In the genomic region with DNA sequence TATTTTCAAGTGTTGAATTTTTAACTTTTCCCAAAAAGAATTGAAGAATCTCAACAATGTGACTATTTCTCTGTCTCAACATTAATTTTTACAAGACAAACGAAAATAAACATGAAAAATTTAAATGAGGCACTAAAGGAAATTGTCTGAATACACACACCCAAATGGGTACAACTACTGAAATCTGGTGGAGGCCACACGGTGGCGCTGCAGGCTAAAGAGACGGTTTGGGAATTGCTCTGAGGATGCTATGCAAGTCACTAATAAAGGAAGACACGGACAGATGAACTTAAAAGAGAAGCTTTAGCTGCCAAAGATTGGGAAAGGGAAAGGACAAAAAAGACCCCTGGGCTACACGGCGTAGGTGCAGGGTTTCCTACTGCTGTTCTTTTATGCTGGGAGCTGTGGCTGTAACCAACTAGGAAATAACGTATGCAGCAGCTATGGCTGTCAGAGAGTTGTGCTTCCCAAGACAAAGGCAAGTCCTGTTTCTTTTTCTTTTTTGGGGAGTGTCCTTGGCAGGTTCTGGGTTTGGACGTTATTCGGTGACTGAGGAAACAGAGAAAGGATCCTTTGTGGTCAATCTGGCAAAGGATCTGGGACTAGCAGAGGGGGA, we compare ENCODE assay signal across 8 cellular contexts. TPM values are rescaled to one million over a fixed set of nuclear protein-coding genes. Genes with fewer than 3 reads are reported as not detected.
DNase-seq lines count a peak whose midpoint lies in the region; ATAC-seq lines count a peak whose summit lies in the region.

Gene PCDHB10, plus strand, starts transcription at position 244 of the 616 bp plus-strand sequence. Its CDS starts 200 bp downstream, at position 444.

- no peak within 1 kb of the TSS for H3K9ac ChIP-seq in mesenchymal stem cell (ENCODE audit: low read length)

- no peak within 1 kb of the TSS for H2BK5ac ChIP-seq in mesenchymal stem cell (ENCODE audit: low read depth, low read length, poor library complexity, severe bottlenecking)

- peak within 1 kb of the TSS; percentile 11 for H2AFZ ChIP-seq in mesenchymal stem cell (ENCODE audit: low read depth, low read length)

- H3K4me1 ChIP-seq in mesenchymal stem cell (ENCODE audit: control insufficient read depth, insufficient read depth, low read depth, low read length): no peaks in the 10 kb centered on the region

- no peak within 1 kb of the TSS for H3K4ac ChIP-seq in mesenchymal stem cell (ENCODE audit: low read depth in 1 of 2, low read length in 2 of 2)

- no peak within 1 kb of the TSS for H2AK5ac ChIP-seq in mesenchymal stem cell (ENCODE audit: low read length, severe bottlenecking)

- H3K79me1 ChIP-seq in mesenchymal stem cell (replicated peaks; ENCODE audit: low read length, poor library complexity, severe bottlenecking): no peaks in the 10 kb centered on the region

- no peak within 1 kb of the TSS for H3K18ac ChIP-seq in mesenchymal stem cell (ENCODE audit: low read depth in 1 of 2, low read length in 2 of 2)

- no peak within 1 kb of the TSS for H3K27ac ChIP-seq in mesenchymal stem cell (ENCODE audit: low read length, poor library complexity, severe bottlenecking)

- H3K14ac ChIP-seq in mesenchymal stem cell (ENCODE audit: low read length in 2 of 2): no peak within 1 kb of the TSS

- H2BK12ac ChIP-seq in mesenchymal stem cell (ENCODE audit: low read length in 2 of 2): no peak within 1 kb of the TSS

- ATAC-seq in HG03095 (IDR thresholded peaks at IDR 0.05; ENCODE audit: unreplicated experiment) (no peak), HG02840 (IDR thresholded peaks at IDR 0.05; ENCODE audit: low FRiP score, unreplicated experiment) (no peak), GM18517 (IDR thresholded peaks at IDR 0.05; ENCODE audit: unreplicated experiment) (no peak)

- H2BK120ac ChIP-seq in mesenchymal stem cell (ENCODE audit: low read depth, low read length): no peak within 1 kb of the TSS

- no peak within 1 kb of the TSS for H3K4me3 ChIP-seq in mesenchymal stem cell (ENCODE audit: insufficient read depth in 1 of 2, low read depth in 1 of 2, low read length in 2 of 2)

- H4K8ac ChIP-seq in mesenchymal stem cell (ENCODE audit: low read length): no peak within 1 kb of the TSS

- H3K9me3 ChIP-seq in mesenchymal stem cell (ENCODE audit: control insufficient read depth, low read length): peaks cover 56% of the 10 kb centered on the region

- DNase-seq in SKM-1 (lab: John Stamatoyannopoulos, UW; ENCODE audit: unreplicated experiment) (peak; percentile 7), SKM-1 treated with dmso at 0.1 percent for 144 hours (lab: John Stamatoyannopoulos, UW; ENCODE audit: unreplicated experiment) (no peak), M059J (ENCODE audit: low read depth) (peak; percentile 47), astrocyte of the hippocampus (ENCODE audit: low read depth, low spot score) (peak; percentile 39), mesenchymal stem cell (peak; percentile 44)

- H3K27me3 ChIP-seq in mesenchymal stem cell (ENCODE audit: control insufficient read depth in 1 of 2, insufficient read depth in 1 of 2, low read length in 2 of 2): no peaks in the 10 kb centered on the region

- H2BK15ac ChIP-seq in mesenchymal stem cell (ENCODE audit: low read depth, poor library complexity, severe bottlenecking): no peak within 1 kb of the TSS

- WGBS in mesenchymal stem cell: 23% methylated on average over 7 of the region's 10 CpGs

- no peak within 1 kb of the TSS for H4K91ac ChIP-seq in mesenchymal stem cell (ENCODE audit: low read length)

- no peak within 1 kb of the TSS for H3K23ac ChIP-seq in mesenchymal stem cell (ENCODE audit: low read length in 2 of 2)

- no peaks in the 10 kb centered on the region for H3K36me3 ChIP-seq in mesenchymal stem cell (ENCODE audit: control insufficient read depth in 1 of 2, insufficient read depth in 2 of 2, low read depth in 1 of 2, low read length in 2 of 2)

- H3K4me2 ChIP-seq in mesenchymal stem cell (ENCODE audit: low read length, poor library complexity, severe bottlenecking): no peak within 1 kb of the TSS

RNA-seq across cellular contexts. Expression of gene PCDHB10, which starts in this region (rescaled TPM):
- total RNA-seq in M059J (2014; rRNA removed; shearing (Covaris generic)): 0.49 and 1.3 TPM in 2 replicates
- polyA plus RNA-seq in mesenchymal stem cell (2013, experiment 1 of 2): 4.6 TPM
- polyA plus RNA-seq in mesenchymal stem cell (2013, experiment 2 of 2): 4.8 TPM
